ENCODE assay signal across 14 cellular contexts in the genomic region with DNA sequence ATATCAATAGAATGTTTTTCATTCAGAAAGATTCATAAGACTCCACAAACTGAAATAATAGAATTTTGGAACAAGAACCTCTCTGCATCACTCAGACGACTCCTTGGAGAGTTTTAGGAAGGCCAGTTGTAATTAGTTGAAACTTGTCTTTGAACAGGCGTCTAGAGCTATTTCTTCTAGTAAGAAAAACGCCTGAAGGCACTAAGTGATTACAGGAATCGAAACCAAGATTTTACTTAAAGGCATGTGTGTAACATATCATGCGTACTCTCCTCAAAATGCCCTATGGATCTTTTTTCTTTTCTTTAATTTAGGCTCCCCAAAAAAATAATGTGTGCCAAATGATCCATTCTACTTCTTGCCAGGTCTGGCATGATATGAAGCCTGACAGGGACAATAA.
DNase-seq lines count a peak whose midpoint lies in the region; ATAC-seq and TF ChIP-seq lines count a peak whose summit lies in the region.
"Had no signal": no experiment of that assay in that cellular context is flagged by ENCODE, and none has a peak within 500 bp of the region (broad histone marks: within the 10 kb centered on the region; RNA-seq: fewer than 3 reads in every experiment).

No MANE protein-coding gene starts in this region.

- no peaks in the 10 kb centered on the region for H3K4me1 ChIP-seq in psoas muscle
- H3K4me1 ChIP-seq: SJCRH30 had no signal

- no peaks in the 10 kb centered on the region for H3K36me3 ChIP-seq in psoas muscle (ENCODE audit: insufficient read depth in 1 of 2, low read depth in 1 of 2)
- H3K36me3 ChIP-seq: SJCRH30 had no signal

- H3K27ac ChIP-seq in psoas muscle, result no peak overlapping the region
- H3K27ac ChIP-seq: SJCRH30 had no signal

- intact Hi-C loops in psoas muscle (cut with DNase I), result no loop called here

- H3K27me3 ChIP-seq in psoas muscle (ENCODE audit: insufficient read depth in 3 of 3, low read length in 2 of 3), result no peaks in the 10 kb centered on the region
- H3K27me3 ChIP-seq: SJCRH30 had no signal

- TF ChIP-seq CTCF in epithelial cell of esophagus (IDR thresholded peaks at IDR 0.05; ENCODE audit: insufficient read depth, low read depth, low read length, missing control alignments) (no peak), psoas muscle (IDR thresholded peaks at IDR 0.05) (no peak)

- peak; percentile 40 for DNase-seq in epithelial cell of esophagus (ENCODE audit: low read depth)
- no peak for DNase-seq in psoas muscle
- no peak for DNase-seq in OCI-M2 (lab: John Stamatoyannopoulos, UW; ENCODE audit: unreplicated experiment)
- DNase-seq in dermis blood vessel endothelial cell, result no peak
- DNase-seq: activated CD4-positive, alpha-beta T cell treated with anti-CD3 and anti-CD28 coated beads for 48 hours; erythroblast; mesendoderm; NCI-H1105; NCI-H2171 treated with DMSO at 0.1 percent for 48 hours; SJCRH30 had no signal

- H3K9me3 ChIP-seq in psoas muscle, result no peaks in the 10 kb centered on the region
- H3K9me3 ChIP-seq: SJCRH30 had no signal

- 70 to 74% (median 73%) methylated on average over 5 of the region's 5 CpGs for WGBS in psoas muscle, 3 donors

- H3K4me3 ChIP-seq in epithelial cell of esophagus (ENCODE audit: low read length), result no peak overlapping the region
- no peak overlapping the region for H3K4me3 ChIP-seq in psoas muscle
- H3K4me3 ChIP-seq: SJCRH30 had no signal

- ATAC-seq in GM18867 (IDR thresholded peaks at IDR 0.05; ENCODE audit: unreplicated experiment) (peak; percentile 55), GM21723 (IDR thresholded peaks at IDR 0.05; ENCODE audit: unreplicated experiment) (peak; percentile 36), HG03439 (IDR thresholded peaks at IDR 0.05; ENCODE audit: unreplicated experiment) (peak; percentile 36), psoas muscle (no peak), GM18517 (IDR thresholded peaks at IDR 0.05; ENCODE audit: unreplicated experiment) (no peak)

Comparison
In these comparisons a context has a peak if more than half of its experiments do, and no peak if none do; other contexts are left out.
1. ATAC-seq: peak in GM18867 (single experiment), GM21723 (single experiment) and HG03439 (single experiment); none in psoas muscle (0 of 4) and GM18517 (single experiment).